In genomic region chr6:36141961-36142360, GRCh38 we compare ENCODE assay signal across 1 cellular context.
TF ChIP-seq lines count a peak whose summit lies in the region.

No MANE protein-coding gene starts in this region.

TF ChIP-seq in H1, 55 proteins besides CTCF, POLR2A, EP300 and RAD21:
- no peak for TF ChIP-seq KDM5A (IDR thresholded peaks at IDR 0.05; ENCODE audit: low read length)
- TF ChIP-seq BRCA1 (IDR thresholded peaks at IDR 0.05; ENCODE audit: low read depth, low read length) = no peak
- TF ChIP-seq TAF7 (optimal IDR thresholded peaks at IDR 0.05; ENCODE audit: borderline replicate concordance, low read depth, low read length) = no peak
- no peak for TF ChIP-seq CTBP2 (IDR thresholded peaks at IDR 0.05; ENCODE audit: borderline replicate concordance, insufficient read depth, insufficient read length, low read length)
- no peak for TF ChIP-seq ZNF274 (IDR thresholded peaks at IDR 0.05; ENCODE audit: borderline replicate concordance, extremely low read depth, low read length)
- no peak for TF ChIP-seq SAP30 (IDR thresholded peaks at IDR 0.05; ENCODE audit: insufficient read depth, insufficient replicate concordance, low read length)
- no peak for TF ChIP-seq SRF (IDR thresholded peaks at IDR 0.05; ENCODE audit: low read depth, low read length)
- no peak for TF ChIP-seq CHD1 (IDR thresholded peaks at IDR 0.05; ENCODE audit: low read depth, low read length)
- no peak for TF ChIP-seq ASH2L (IDR thresholded peaks at IDR 0.05; ENCODE audit: low read length)
- TF ChIP-seq SP2 (IDR thresholded peaks at IDR 0.05; ENCODE audit: low read length) = no peak
- TF ChIP-seq GTF2F1 (IDR thresholded peaks at IDR 0.05; ENCODE audit: borderline replicate concordance, low read depth, low read length) = no peak
- no peak for TF ChIP-seq KDM4A (IDR thresholded peaks at IDR 0.05; ENCODE audit: low read depth, low read length, severe bottlenecking)
